Comparison of ENCODE assay signal across 25 cellular contexts in the genomic region with DNA sequence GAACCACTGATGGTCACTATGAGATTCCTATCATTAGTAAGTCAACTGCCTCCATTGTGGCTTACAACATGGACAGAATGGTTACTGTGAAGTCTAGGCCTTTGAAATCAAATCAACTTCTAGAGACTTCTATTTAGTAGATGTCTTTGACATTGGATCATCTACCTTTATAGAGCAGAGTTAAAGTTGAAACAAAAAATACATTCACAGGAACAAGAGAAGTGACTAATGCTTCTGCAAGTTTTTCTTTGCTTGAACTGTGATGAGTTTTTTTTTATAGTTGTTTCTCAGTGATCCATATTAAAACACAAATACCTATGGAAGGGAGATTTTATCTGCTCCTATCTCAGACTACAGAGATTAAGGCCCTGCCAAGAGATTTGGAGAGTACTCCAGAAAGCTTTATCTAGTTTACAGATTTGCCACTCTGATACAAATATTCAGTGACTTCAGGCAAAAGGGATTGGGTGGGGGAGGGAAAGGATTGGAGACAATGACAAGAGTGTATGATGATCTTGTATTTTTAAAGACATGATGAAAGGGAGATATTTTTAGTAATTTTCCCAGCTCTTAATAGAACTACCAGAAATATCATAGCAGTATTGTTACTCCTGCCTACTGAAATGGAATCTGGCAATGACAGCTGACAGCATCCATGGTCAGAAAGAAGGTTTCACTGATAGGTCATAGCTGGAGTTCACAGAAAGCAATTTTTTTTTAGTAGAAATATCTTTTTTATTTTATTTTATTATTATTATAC. TPM values are rescaled to one million over a fixed set of nuclear protein-coding genes. Genes with fewer than 3 reads are reported as not detected.
"Had no signal": no experiment of that assay in that cellular context is flagged by ENCODE, and none has a peak within 500 bp of the region (broad histone marks: within the 10 kb centered on the region; RNA-seq: fewer than 3 reads in every experiment).

No MANE protein-coding gene starts in this region.

- H3K36me3 Mint-ChIP-seq: WTC11 had no signal

- H3K27ac Mint-ChIP-seq: activated naive CD4-positive, alpha-beta T cell treated with anti-CD3 and anti-CD28 coated beads for 36 hours; activated naive CD8-positive, alpha-beta T cell treated with anti-CD3 and anti-CD28 coated beads, Interleukin-2, amount 10 ng/mL, durations not matched to agents 7 days and 5 days; activated T-cell treated with anti-CD3 and anti-CD28 coated beads, Interleukin-2, amount 50 U/mL, for 24 hours; dendritic cell treated with granulocyte-macrophage colony-stimulating factor and Interleukin-4, amounts not matched to agents 40 ng/mL and 50 ng/mL, for 4 days; T-helper 1 cell treated with Interleukin-12 subunit alpha and Interleukin-12 subunit beta and Interleukin-4 antibody, amounts not matched to agents 30 μg/mL and 1 μg/mL, for 36 hours; WTC11 had no signal

- H3K27me3 ChIP-seq: testis, upper lobe of left lung had no signal

- H3K27ac ChIP-seq: left ventricle myocardium inferior, parathyroid adenoma, testis, upper lobe of left lung had no signal

- FAIRE-seq: endometrium had no signal

- H3K4me1 ChIP-seq: left ventricle myocardium inferior, testis, upper lobe of left lung had no signal

- H3K36me3 ChIP-seq: left ventricle myocardium inferior, upper lobe of left lung had no signal

- H3K79me2 ChIP-seq: parathyroid adenoma had no signal

- H2AFZ ChIP-seq: parathyroid adenoma had no signal

- H3K4me1 Mint-ChIP-seq: activated naive CD8-positive, alpha-beta T cell treated with anti-CD3 and anti-CD28 coated beads, Interleukin-2, amount 10 ng/mL, durations not matched to agents 7 days and 5 days; WTC11 had no signal

- H3K9ac ChIP-seq: parathyroid adenoma had no signal

- H3K9me3 ChIP-seq: testis, upper lobe of left lung had no signal

- H3K4me3 ChIP-seq: left ventricle myocardium inferior, testis, upper lobe of left lung had no signal

- H3K4me3 Mint-ChIP-seq: activated naive CD4-positive, alpha-beta T cell treated with anti-CD3 and anti-CD28 coated beads for 36 hours; activated naive CD8-positive, alpha-beta T cell treated with anti-CD3 and anti-CD28 coated beads, Interleukin-2, amount 10 ng/mL, durations not matched to agents 7 days and 5 days; activated T-cell treated with anti-CD3 and anti-CD28 coated beads, Interleukin-2, amount 50 U/mL, for 24 hours; dendritic cell treated with granulocyte-macrophage colony-stimulating factor and Interleukin-4, amounts not matched to agents 40 ng/mL and 50 ng/mL, for 4 days; nephron; T-helper 1 cell treated with Interleukin-12 subunit alpha and Interleukin-12 subunit beta and Interleukin-4 antibody, amounts not matched to agents 30 μg/mL and 1 μg/mL, for 36 hours; WTC11 had no signal

- H3K27me3 Mint-ChIP-seq: activated naive CD8-positive, alpha-beta T cell treated with anti-CD3 and anti-CD28 coated beads, Interleukin-2, amount 10 ng/mL, durations not matched to agents 7 days and 5 days; activated T-cell treated with anti-CD3 and anti-CD28 coated beads, Interleukin-2, amount 50 U/mL, for 24 hours; dendritic cell treated with granulocyte-macrophage colony-stimulating factor and Interleukin-4, amounts not matched to agents 40 ng/mL and 50 ng/mL, for 4 days had no signal

- DNase-seq: activated CD8-positive, alpha-beta memory T cell treated with anti-CD3 and anti-CD28 coated beads for 24 hours; activated CD8-positive, alpha-beta memory T cell treated with anti-CD3 and anti-CD28 coated beads, Interleukin-2, amount 50 U/mL, for 4 hours; activated naive CD4-positive, alpha-beta T cell treated with anti-CD3 and anti-CD28 coated beads for 36 hours; activated naive CD8-positive, alpha-beta T cell treated with anti-CD3 and anti-CD28 coated beads, Interleukin-2, amount 10 ng/mL, durations not matched to agents 7 days and 5 days; activated T-cell treated with anti-CD3 and anti-CD28 coated beads, Interleukin-2, amount 50 U/mL, for 24 hours; amniotic stem cell; effector CD4-positive, alpha-beta T cell; erythroblast; foreskin fibroblast; left ventricle myocardium inferior; midbrain; stimulated activated CD4-positive, alpha-beta T cell treated with anti-CD3 and anti-CD28 coated beads, Interleukin-4, amount 100 ng/mL, for 1 hour; stimulated activated naive CD4-positive, alpha-beta T cell; T1000; testis; upper lobe of left lung had no signal

- H3K9me3 Mint-ChIP-seq: activated T-cell treated with anti-CD3 and anti-CD28 coated beads, Interleukin-2, amount 50 U/mL, for 24 hours; dendritic cell treated with granulocyte-macrophage colony-stimulating factor and Interleukin-4, amounts not matched to agents 40 ng/mL and 50 ng/mL, for 4 days; nephron; T-helper 1 cell treated with Interleukin-12 subunit alpha and Interleukin-12 subunit beta and Interleukin-4 antibody, amounts not matched to agents 30 μg/mL and 1 μg/mL, for 36 hours; WTC11 had no signal

RNA-seq across cellular contexts. Expression of a gene that starts 16.0 kb away (rescaled TPM):
- total RNA-seq: activated naive CD4-positive, alpha-beta T cell treated with anti-CD3 and anti-CD28 coated beads for 36 hours; activated naive CD8-positive, alpha-beta T cell treated with anti-CD3 and anti-CD28 coated beads, Interleukin-2, amount 10 ng/mL, durations not matched to agents 7 days and 5 days; cardiac septum; fibroblast of lung; left ventricle myocardium inferior; lung microvascular endothelial cell; WTC11 had no signal
